ENCODE assay signal across 18 cellular contexts in the genomic region with DNA sequence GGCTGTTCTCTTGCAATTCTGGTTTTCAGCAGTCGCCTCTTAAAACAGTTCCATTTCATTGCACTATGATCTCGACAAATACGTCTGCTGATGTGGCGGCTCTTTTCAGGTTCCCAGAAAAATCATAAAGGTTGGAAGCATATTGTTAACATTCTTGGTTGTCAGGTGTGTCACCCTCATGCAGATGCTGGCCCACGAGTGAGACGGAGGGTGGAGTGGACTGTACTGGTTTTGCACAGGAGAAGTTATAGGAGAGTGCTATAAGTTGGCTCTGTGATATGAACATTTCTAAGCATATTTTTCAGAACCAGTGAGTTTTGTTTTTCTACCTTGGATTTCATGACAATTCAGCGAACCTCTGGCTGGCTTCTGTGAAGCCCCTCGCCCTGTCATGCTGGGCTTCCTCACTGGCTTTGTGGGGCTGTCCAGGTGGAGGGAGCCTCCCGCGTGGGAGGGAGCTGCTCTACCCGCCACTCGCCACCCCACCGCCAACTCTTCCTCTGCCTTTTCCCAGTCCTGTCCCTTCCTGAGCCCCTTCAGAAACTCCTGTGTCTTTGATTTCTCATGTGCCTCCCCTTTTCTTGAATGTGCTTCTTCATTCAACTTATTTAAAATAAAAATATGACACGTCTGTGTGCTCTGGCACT. TPM values are rescaled to one million over a fixed set of nuclear protein-coding genes. Genes with fewer than 3 reads are reported as not detected.
DNase-seq lines count a peak whose midpoint lies in the region; TF ChIP-seq lines count a peak whose summit lies in the region.
"Had no signal": no experiment of that assay in that cellular context is flagged by ENCODE, and none has a peak within 500 bp of the region (broad histone marks: within the 10 kb centered on the region; RNA-seq: fewer than 3 reads in every experiment).

No MANE protein-coding gene starts in this region.

- H3K4me3 Mint-ChIP-seq in activated T-cell treated with anti-CD3 and anti-CD28 coated beads, Interleukin-2, amount 50 U/mL, for 24 hours = peak overlapping the region; percentile 79
- peak overlapping the region; percentile 81 for H3K4me3 Mint-ChIP-seq in activated T-helper 1 cell treated with anti-CD3 and anti-CD28 coated beads, Interleukin-12 subunit alpha, Interleukin-12 subunit beta, Interleukin-2, Interleukin-4 antibody, amounts not matched to agents 30 ng/mL and 10 ng/mL and 1 ng/mL, durations not matched to agents 14 hours and 24 hours and 36 hours
- no peak overlapping the region for H3K4me3 Mint-ChIP-seq in osteocyte (ENCODE audit: unreplicated experiment)
- H3K4me3 Mint-ChIP-seq: mesothelial cell of epicardium had no signal

- no peak for DNase-seq in activated T-cell treated with anti-CD3 and anti-CD28 coated beads, Interleukin-2, amount 50 U/mL, for 24 hours
- DNase-seq in activated T-cell treated with anti-CD3 and anti-CD28 coated beads for 4 hours = no peak
- no peak for DNase-seq in activated T-helper 1 cell treated with anti-CD3 and anti-CD28 coated beads, Interleukin-12 subunit alpha, Interleukin-12 subunit beta, Interleukin-2, Interleukin-4 antibody, amounts not matched to agents 30 ng/mL and 10 ng/mL and 1 ng/mL, durations not matched to agents 14 hours and 24 hours and 36 hours (ENCODE audit: low spot score)
- peak; percentile 64 for DNase-seq in osteocyte (ENCODE audit: extremely low spot score, unreplicated experiment)
- no peak for DNase-seq in stimulated activated CD4-positive, alpha-beta T cell treated with anti-CD3 and anti-CD28 coated beads, Interleukin-4, amount 100 ng/mL, for 24 hours
- DNase-seq in EL = no peak
- no peak for DNase-seq in cerebellar cortex (ENCODE audit: low spot score)
- DNase-seq: CD8-positive, alpha-beta memory T cell; DMS79 treated with DMSO at 0.1 percent for 48 hours; effector memory CD4-positive, alpha-beta T cell; NCI-H2029; NK-92 treated with Interleukin-12 subunit alpha and Interleukin-12 subunit beta, amount 100 ng/mL, for 24 hours; small intestine; stimulated activated CD4-positive, alpha-beta T cell treated with anti-CD3 and anti-CD28 coated beads, Interleukin-2, amount 100 ng/mL, for 48 hours had no signal

- peaks cover 99% of the 10 kb centered on the region for H3K36me3 Mint-ChIP-seq in activated T-cell treated with anti-CD3 and anti-CD28 coated beads, Interleukin-2, amount 50 U/mL, for 24 hours (ENCODE audit: low read depth)
- H3K36me3 Mint-ChIP-seq in activated T-helper 1 cell treated with anti-CD3 and anti-CD28 coated beads, Interleukin-12 subunit alpha, Interleukin-12 subunit beta, Interleukin-2, Interleukin-4 antibody, amounts not matched to agents 30 ng/mL and 10 ng/mL and 1 ng/mL, durations not matched to agents 14 hours and 24 hours and 36 hours (ENCODE audit: low read depth) = peaks cover 95% of the 10 kb centered on the region
- H3K36me3 Mint-ChIP-seq in osteocyte (ENCODE audit: unreplicated experiment) = no peaks in the 10 kb centered on the region
- H3K36me3 Mint-ChIP-seq: mesothelial cell of epicardium had no signal

- H3K4me1 Mint-ChIP-seq in activated T-cell treated with anti-CD3 and anti-CD28 coated beads, Interleukin-2, amount 50 U/mL, for 24 hours (ENCODE audit: low read depth) = peaks cover 95% of the 10 kb centered on the region
- H3K4me1 Mint-ChIP-seq in activated T-helper 1 cell treated with anti-CD3 and anti-CD28 coated beads, Interleukin-12 subunit alpha, Interleukin-12 subunit beta, Interleukin-2, Interleukin-4 antibody, amounts not matched to agents 30 ng/mL and 10 ng/mL and 1 ng/mL, durations not matched to agents 14 hours and 24 hours and 36 hours (ENCODE audit: low read depth) = peaks cover 94% of the 10 kb centered on the region
- no peaks in the 10 kb centered on the region for H3K4me1 Mint-ChIP-seq in osteocyte (ENCODE audit: unreplicated experiment)
- H3K4me1 Mint-ChIP-seq: mesothelial cell of epicardium had no signal

- peak; percentile 11 for TF ChIP-seq POLR2A in GM15510 (IDR thresholded peaks at IDR 0.05; ENCODE audit: borderline replicate concordance, extremely low read depth, insufficient read length)

- H3K27me3 Mint-ChIP-seq in activated T-cell treated with anti-CD3 and anti-CD28 coated beads, Interleukin-2, amount 50 U/mL, for 24 hours = no peaks in the 10 kb centered on the region
- H3K27me3 Mint-ChIP-seq in activated T-helper 1 cell treated with anti-CD3 and anti-CD28 coated beads, Interleukin-12 subunit alpha, Interleukin-12 subunit beta, Interleukin-2, Interleukin-4 antibody, amounts not matched to agents 30 ng/mL and 10 ng/mL and 1 ng/mL, durations not matched to agents 14 hours and 24 hours and 36 hours (ENCODE audit: insufficient read depth) = no peaks in the 10 kb centered on the region
- H3K27me3 Mint-ChIP-seq in osteocyte (ENCODE audit: unreplicated experiment) = peaks cover 44% of the 10 kb centered on the region

- H3K27ac Mint-ChIP-seq in activated T-cell treated with anti-CD3 and anti-CD28 coated beads, Interleukin-2, amount 50 U/mL, for 24 hours = peak overlapping the region; percentile 97
- H3K27ac Mint-ChIP-seq in activated T-helper 1 cell treated with anti-CD3 and anti-CD28 coated beads, Interleukin-12 subunit alpha, Interleukin-12 subunit beta, Interleukin-2, Interleukin-4 antibody, amounts not matched to agents 30 ng/mL and 10 ng/mL and 1 ng/mL, durations not matched to agents 14 hours and 24 hours and 36 hours = peak overlapping the region; percentile 91
- no peak overlapping the region for H3K27ac Mint-ChIP-seq in osteocyte (ENCODE audit: unreplicated experiment)
- H3K27ac Mint-ChIP-seq: CD8-positive, alpha-beta memory T cell; mesothelial cell of epicardium had no signal

- no peak for TF ChIP-seq CTCF in osteocyte (IDR thresholded peaks at IDR 0.05)

- no peaks in the 10 kb centered on the region for H3K9me3 Mint-ChIP-seq in activated T-cell treated with anti-CD3 and anti-CD28 coated beads, Interleukin-2, amount 50 U/mL, for 24 hours
- H3K9me3 Mint-ChIP-seq in activated T-helper 1 cell treated with anti-CD3 and anti-CD28 coated beads, Interleukin-12 subunit alpha, Interleukin-12 subunit beta, Interleukin-2, Interleukin-4 antibody, amounts not matched to agents 30 ng/mL and 10 ng/mL and 1 ng/mL, durations not matched to agents 14 hours and 24 hours and 36 hours = no peaks in the 10 kb centered on the region
- H3K9me3 Mint-ChIP-seq in osteocyte (ENCODE audit: unreplicated experiment) = no peaks in the 10 kb centered on the region
- H3K9me3 Mint-ChIP-seq: mesothelial cell of epicardium had no signal

- intact Hi-C loops in activated T-helper 1 cell treated with anti-CD3 and anti-CD28 coated beads, Interleukin-12 subunit alpha, Interleukin-12 subunit beta, Interleukin-2, Interleukin-4 antibody, amounts not matched to agents 30 ng/mL and 10 ng/mL and 1 ng/mL, durations not matched to agents 14 hours and 24 hours and 36 hours (cut with micrococcal nuclease) = loop anchor here (2.0 to 5.0 kb wide), 2 partner anchors 147 to 995 kb away; no protein-coding TSS in a partner anchor

RNA-seq across cellular contexts. Expression of a gene that starts 10.6 kb away (rescaled TPM):
- 911 and 929 TPM in 2 replicates for total RNA-seq in activated T-helper 1 cell treated with anti-CD3 and anti-CD28 coated beads, Interleukin-12 subunit alpha, Interleukin-12 subunit beta, Interleukin-2, Interleukin-4 antibody, amounts not matched to agents 30 ng/mL and 10 ng/mL and 1 ng/mL, durations not matched to agents 14 hours and 24 hours and 36 hours
- total RNA-seq in osteocyte = not detected in 2 replicates
- total RNA-seq: glomerular endothelial cell, H4, mesothelial cell of epicardium had no signal

Comparison
In these comparisons a context has a peak if more than half of its experiments do, and no peak if none do; other contexts are left out.
1. RNA of a gene that starts 10.6 kb away (total RNA-seq): 911 to 929 TPM in activated T-helper 1 cell treated with anti-CD3 and anti-CD28 coated beads, Interleukin-12 subunit alpha, Interleukin-12 subunit beta, Interleukin-2, Interleukin-4 antibody, amounts not matched to agents 30 ng/mL and 10 ng/mL and 1 ng/mL, durations not matched to agents 14 hours and 24 hours and 36 hours; not detected in osteocyte; every median in the first group is over 100 times any median in the second.